ENCODE assay signal across 8 cellular contexts in the genomic region with DNA sequence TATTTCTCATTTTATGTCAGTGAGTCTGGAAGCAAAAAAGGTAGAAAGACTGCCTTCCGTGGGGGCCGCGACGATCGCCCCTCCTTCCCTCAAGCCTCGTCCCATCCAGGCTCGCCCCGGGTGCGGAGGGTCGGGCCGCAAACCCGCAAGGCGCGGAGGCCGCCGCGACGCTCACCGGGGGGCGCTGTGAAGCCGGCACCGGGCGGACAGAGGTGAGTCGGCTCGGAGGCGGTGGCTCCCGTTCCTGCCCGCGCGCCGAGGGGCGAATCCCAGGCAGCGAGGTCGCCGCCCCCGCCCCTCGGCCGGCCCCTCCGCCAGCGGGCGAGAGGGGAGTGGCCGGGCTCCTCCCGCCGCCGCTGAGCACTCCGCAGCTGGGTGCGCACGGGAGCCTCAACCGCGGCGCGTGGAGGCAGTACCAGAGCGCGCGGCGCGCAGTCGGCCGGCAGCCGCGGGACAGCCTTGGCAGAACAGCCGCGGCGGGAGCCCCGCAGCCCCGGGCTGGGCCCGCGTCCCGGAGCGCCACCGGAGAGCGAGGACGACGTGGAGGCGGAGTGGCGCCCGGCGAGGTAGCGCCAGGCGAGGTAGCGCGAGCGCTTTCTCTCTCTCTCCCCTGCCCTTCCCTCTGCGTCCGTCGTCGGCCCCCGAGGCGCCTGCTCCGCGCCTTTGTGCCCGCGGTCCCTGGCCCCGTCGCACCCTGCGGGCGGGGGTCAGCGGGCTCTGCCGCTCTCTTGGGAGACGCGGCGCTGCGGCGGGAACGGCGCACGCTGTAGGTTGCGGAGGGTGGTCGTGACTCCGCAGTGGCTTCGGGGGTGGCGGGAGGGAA. TPM values are rescaled to one million over a fixed set of nuclear protein-coding genes. Genes with fewer than 3 reads are reported as not detected.
DNase-seq lines count a peak whose midpoint lies in the region; ATAC-seq and TF ChIP-seq lines count a peak whose summit lies in the region.

Gene MYO1B, plus strand, starts transcription at position 359 of the 823 bp plus-strand sequence. CDS start 31,492 bp downstream, outside the sequence.

- H3K27ac ChIP-seq in right lobe of liver: peak within 1 kb of the TSS; percentile 75 to 92 (median 91)

- DNase-seq in NCI-H2107 (lab: John Stamatoyannopoulos, UW): peak; percentile 20
- DNase-seq in activated CD4-positive, alpha-beta T cell treated with anti-CD3 and anti-CD28 coated beads for 24 hours (ENCODE audit: low read depth in 2 of 2): peak; percentile 29 to 52
- DNase-seq in dermis blood vessel endothelial cell: peak; percentile 90
- peak; percentile 91 to 92 (median 92) for DNase-seq in right lobe of liver
- DNase-seq in stimulated activated CD4-positive, alpha-beta T cell treated with anti-CD3 and anti-CD28 coated beads, TNF-alpha, amount 100 ng/mL, for 4 hours (ENCODE audit: low read depth in 3 of 3): peak; percentile 17 to 44 (median 20)

- H3K36me3 ChIP-seq in right lobe of liver: no peaks in the 10 kb centered on the region

- peaks cover 0 to 37% (median 15%) of the 10 kb centered on the region in 4 donors for H3K4me1 ChIP-seq in right lobe of liver

- H3K4me3 ChIP-seq in GM12875 (ENCODE audit: low read depth, low read length) (peak within 1 kb of the TSS; percentile 13), right lobe of liver (peak within 1 kb of the TSS; percentile 77 to 91 (median 84))

- peak; percentile 93 for TF ChIP-seq POLR2A in right lobe of liver (IDR thresholded peaks at IDR 0.05)

- 0% methylated on average over 24 of the region's 112 CpGs for WGBS in right lobe of liver (ENCODE audit: insufficient coverage, low coverage, low lambda C conversion rate, missing lambda C conversion rate)

- H3K27me3 ChIP-seq in right lobe of liver: no peaks in the 10 kb centered on the region

- intact Hi-C loops in right lobe of liver (cut with DNase I): loop anchor here in 1 of 2 donors (10.0 kb wide), 1 partner anchor 70 kb away; no protein-coding TSS in a partner anchor

- ATAC-seq in HG02840 (IDR thresholded peaks at IDR 0.05; ENCODE audit: low FRiP score, unreplicated experiment): peak; percentile 59
- ATAC-seq in right lobe of liver: peak; percentile 76 to 92 (median 80)
- ATAC-seq in HG03439 (IDR thresholded peaks at IDR 0.05; ENCODE audit: unreplicated experiment): no peak

- TF ChIP-seq CTCF in GM12875 (IDR thresholded peaks at IDR 0.05; ENCODE audit: borderline replicate concordance, insufficient read depth, low read depth, low read length): peak; percentile 39
- peak; percentile 40 to 82 (median 68) for TF ChIP-seq CTCF in right lobe of liver (IDR thresholded peaks at IDR 0.05)

- no peaks in the 10 kb centered on the region for H3K9me3 ChIP-seq in right lobe of liver

RNA-seq across cellular contexts. Expression of gene MYO1B, which starts in this region (rescaled TPM):
- 131 and 133 TPM in 2 replicates for total RNA-seq in dermis blood vessel endothelial cell
- 100 to 1,000 TPM; 171 to 273 (median 221) TPM for total RNA-seq in right lobe of liver

Comparison
In these comparisons a context has a peak if more than half of its experiments do, and no peak if none do; other contexts are left out.
1. DNase-seq: peak in every context shown above with its lines; median percentile 92 in right lobe of liver; 90 in dermis blood vessel endothelial cell; 40 in activated CD4-positive, alpha-beta T cell treated with anti-CD3 and anti-CD28 coated beads for 24 hours; 20 in NCI-H2107; 20 in stimulated activated CD4-positive, alpha-beta T cell treated with anti-CD3 and anti-CD28 coated beads, TNF-alpha, amount 100 ng/mL, for 4 hours.